ENCODE assay signal across 16 cellular contexts in genomic region chr1:31785947-31786290, GRCh38. TPM values are rescaled to one million over a fixed set of nuclear protein-coding genes. Genes with fewer than 3 reads are reported as not detected.
DNase-seq lines count a peak whose midpoint lies in the region; ATAC-seq, FAIRE-seq and TF ChIP-seq lines count a peak whose summit lies in the region.
"Had no signal": no experiment of that assay in that cellular context is flagged by ENCODE, and none has a peak within 500 bp of the region (broad histone marks: within the 10 kb centered on the region; RNA-seq: fewer than 3 reads in every experiment).

No MANE protein-coding gene starts in this region.

- H3K27ac Mint-ChIP-seq in WTC11: no peak overlapping the region; the same call in 1 of the 2 replicates

- CTCF ChIA-PET in WTC11 (lab: Charles Lee): no interaction called here

- POLR2A ChIA-PET in WTC11 (lab: Charles Lee): no interaction called here

- no peak for TF ChIP-seq POLR2A in spleen (IDR thresholded peaks at IDR 0.05)

- TF ChIP-seq CTCF in WTC11 (IDR thresholded peaks at IDR 0.05) (no peak), lower lobe of right lung (IDR thresholded peaks at IDR 0.05) (no peak), spleen (IDR thresholded peaks at IDR 0.05 in 8 of 11, conservative IDR thresholded peaks at IDR 0.05 in 3 of 11) (no peak), D721Med (IDR thresholded peaks at IDR 0.05; ENCODE audit: insufficient read depth, missing control alignments) (no peak)

- no peaks in the 10 kb centered on the region for H3K36me3 Mint-ChIP-seq in WTC11

- no peak overlapping the region for H3K4me3 ChIP-seq in lower lobe of right lung
- H3K4me3 ChIP-seq in spleen: no peak overlapping the region
- H3K4me3 ChIP-seq: SJCRH30 had no signal

- intact Hi-C loops in lower lobe of right lung (cut with DNase I) (no loop called here), spleen (cut with DNase I; ENCODE audit: low total_unique reads) (no loop called here), Right ventricle myocardium superior (cut with DNase I) (loop anchor here (10.0 kb wide), 1 partner anchor 221 kb away; no protein-coding TSS in a partner anchor)

- FAIRE-seq in D721Med (lab: Jason Lieb, UNC): no peak

- peaks cover 31% of the 10 kb centered on the region for H3K4me1 Mint-ChIP-seq in WTC11

- H3K27ac ChIP-seq in lower lobe of right lung: no peak overlapping the region
- H3K27ac ChIP-seq in spleen: peak overlapping the region in 1 of 8 donors; percentile 49
- H3K27ac ChIP-seq: SJCRH30 had no signal

- H3K36me3 ChIP-seq in lower lobe of right lung (no peaks in the 10 kb centered on the region), spleen (no peaks in the 10 kb centered on the region)
- H3K36me3 ChIP-seq: SJCRH30 had no signal

- H3K9me3 Mint-ChIP-seq in WTC11: no peaks in the 10 kb centered on the region

- H3K9me3 ChIP-seq in lower lobe of right lung: no peaks in the 10 kb centered on the region
- no peaks in the 10 kb centered on the region for H3K9me3 ChIP-seq in spleen
- H3K9me3 ChIP-seq: SJCRH30 had no signal

- H3K27me3 Mint-ChIP-seq in WTC11 (ENCODE audit: low read depth): no peaks in the 10 kb centered on the region

- no peak overlapping the region for H3K4me3 Mint-ChIP-seq in WTC11

- ATAC-seq in WTC11 (no peak), lower lobe of right lung (no peak), Right ventricle myocardium superior (ENCODE audit: poor library complexity) (no peak)

- no peaks in the 10 kb centered on the region for H3K27me3 ChIP-seq in lower lobe of right lung (ENCODE audit: low read depth)
- peaks cover 0 to 4% (median 0%) of the 10 kb centered on the region in 7 donors for H3K27me3 ChIP-seq in spleen (replicated peaks in 1 of 7)

- DNase-seq in D341Med (ENCODE audit: low spot score) (peak; percentile 5), WTC11 (ENCODE audit: low spot score) (peak; percentile 3), lower lobe of right lung (peak; percentile 8), spleen (peak; percentile 59), NCI-H1417 treated with DMSO at 0.1 percent for 48 hours (lab: John Stamatoyannopoulos, UW) (no peak), Right ventricle myocardium superior (no peak), D721Med (ENCODE audit: insufficient read length, low spot score) (no peak)
- DNase-seq: DMS 273 treated with DMSO at 0.1 percent for 48 hours, GF-D8, GOT3, KBM-7, NCI-H2029 treated with DMSO at 0.1 percent for 48 hours, NCI-H2171 treated with DMSO at 0.1 percent for 48 hours, NCI-H446 treated with DMSO at 0.1 percent for 48 hours, RPMI8226, SJCRH30 had no signal

- WGBS in spleen, 5 donors: 81 to 91% (median 90%) methylated on average over 3 of the region's 3 CpGs

- H3K4me1 ChIP-seq in lower lobe of right lung: peaks cover 15% of the 10 kb centered on the region
- peaks cover 0 to 69% (median 28%) of the 10 kb centered on the region in 6 donors for H3K4me1 ChIP-seq in spleen
- H3K4me1 ChIP-seq: SJCRH30 had no signal

TF ChIP-seq in WTC11, 78 proteins besides CTCF, POLR2A, EP300 and RAD21:
- TF ChIP-seq ZNF263 (CRISPR knock-in tag; IDR thresholded peaks at IDR 0.05; ENCODE audit: low read depth) (no peak), E2F5 (CRISPR knock-in tag; IDR thresholded peaks at IDR 0.05) (no peak), E2F1 (CRISPR knock-in tag; IDR thresholded peaks at IDR 0.05) (no peak), ZNF423 (CRISPR knock-in tag; IDR thresholded peaks at IDR 0.05) (no peak), NFE2L1 (CRISPR knock-in tag; IDR thresholded peaks at IDR 0.05) (no peak), USF1 (CRISPR knock-in tag; IDR thresholded peaks at IDR 0.05) (no peak), JAZF1 (CRISPR knock-in tag; IDR thresholded peaks at IDR 0.05) (no peak), KAT7 (CRISPR knock-in tag; IDR thresholded peaks at IDR 0.05; ENCODE audit: borderline replicate concordance) (no peak), TEAD4 (CRISPR knock-in tag; IDR thresholded peaks at IDR 0.05) (no peak), CBFB (CRISPR knock-in tag; IDR thresholded peaks at IDR 0.05; ENCODE audit: low read depth) (no peak), ZNF396 (CRISPR knock-in tag; IDR thresholded peaks at IDR 0.05; ENCODE audit: borderline replicate concordance) (no peak), ZNF121 (CRISPR knock-in tag; IDR thresholded peaks at IDR 0.05) (no peak)

RNA-seq across cellular contexts. Expression of gene ADGRB2, which starts 21.8 kb away (rescaled TPM):
- total RNA-seq in WTC11 (2021) (29.6 to 39.3 TPM (median 30.1 TPM) in 3 replicates), lower lobe of right lung (1.1 TPM), spleen (1 to 10 TPM in 5 of 7 donors, under 1 TPM in 2; 0.82 to 5.1 (median 2.7) TPM), Right ventricle myocardium superior (14.7 TPM)
- 1 to 10 TPM in 1 of 3 donors, under 1 TPM in 2; 0.52 to 1.4 (median 0.57) TPM for polyA plus RNA-seq in spleen

RNA-seq across cellular contexts. Expression of gene SPOCD1, which starts 29.9 kb away (rescaled TPM):
- total RNA-seq in WTC11 (2021) (3.0 to 4.9 TPM (median 3.7 TPM) in 3 replicates), lower lobe of right lung (21.6 TPM), spleen (1 to 10 TPM; 1.2 to 5.0 (median 4.1) TPM), Right ventricle myocardium superior (not detected)
- 1 to 10 TPM in 2 of 3 donors, under 1 TPM in 1; 0.74 to 2.0 (median 1.4) TPM for polyA plus RNA-seq in spleen

Comparison
In these comparisons a context has a peak if more than half of its experiments do, and no peak if none do; other contexts are left out.
1. DNase-seq: peak in D341Med (single experiment), WTC11 (single experiment), lower lobe of right lung (single experiment) and spleen (single experiment); none in NCI-H1417 treated with DMSO at 0.1 percent for 48 hours (single experiment), Right ventricle myocardium superior (single experiment) and D721Med (single experiment).